Comparison of ENCODE assay signal across 1 cellular context in genomic region chr1:61449410-61449809, GRCh38.
TF ChIP-seq lines count a peak whose summit lies in the region.

No MANE protein-coding gene starts in this region.

TF ChIP-seq in HepG2, 621 proteins besides CTCF, POLR2A, EP300 and RAD21 (continued from another document):
- TF ChIP-seq ZBTB2 (CRISPR knock-in tag; IDR thresholded peaks at IDR 0.05; ENCODE audit: low read depth) (no peak), HNF1B (CRISPR knock-in tag; IDR thresholded peaks at IDR 0.05) (no peak), ATRX (CRISPR knock-in tag; IDR thresholded peaks at IDR 0.05; ENCODE audit: borderline replicate concordance) (no peak), ZNF878 (CRISPR knock-in tag; IDR thresholded peaks at IDR 0.05) (no peak), CEBPZ (IDR thresholded peaks at IDR 0.05; ENCODE audit: low read length) (no peak), MTERF4 (CRISPR knock-in tag; IDR thresholded peaks at IDR 0.05) (no peak), DMAP1 (CRISPR knock-in tag; IDR thresholded peaks at IDR 0.05) (no peak), ZNF17 (CRISPR knock-in tag; IDR thresholded peaks at IDR 0.05) (no peak), KLF16 (CRISPR knock-in tag; IDR thresholded peaks at IDR 0.05) (no peak), ATF2 (CRISPR knock-in tag; IDR thresholded peaks at IDR 0.05) (no peak), MATR3 (CRISPR knock-in tag; IDR thresholded peaks at IDR 0.05) (no peak), SRY (CRISPR knock-in tag; IDR thresholded peaks at IDR 0.05) (no peak), ZNF572 (CRISPR knock-in tag; IDR thresholded peaks at IDR 0.05) (no peak)
